ENCODE assay signal across 9 cellular contexts in the genomic region with DNA sequence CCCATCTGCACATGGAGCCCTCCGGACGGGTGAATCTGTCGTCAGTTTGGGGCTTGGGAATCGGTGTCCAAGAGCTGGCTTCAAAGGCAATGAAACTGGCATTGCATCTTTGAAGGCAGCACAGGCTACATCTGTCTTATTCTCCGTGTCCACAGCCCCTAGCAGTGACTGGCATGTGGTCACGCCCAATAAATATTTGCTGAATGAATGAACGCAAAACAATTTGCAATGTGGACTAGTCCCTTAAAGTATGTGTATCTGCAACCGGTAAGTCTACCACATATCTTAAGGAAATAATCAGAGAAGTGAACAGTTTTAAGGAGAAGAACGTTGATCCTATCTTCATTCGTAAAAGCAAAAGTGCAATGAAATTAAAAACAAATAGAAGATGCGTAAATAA. TPM values are rescaled to one million over a fixed set of nuclear protein-coding genes. Genes with fewer than 3 reads are reported as not detected.
A peak's percentile ranks its signal among the peaks of the same experiment; 100 is the strongest.
DNase-seq lines count a peak whose midpoint lies in the region; ATAC-seq and TF ChIP-seq lines count a peak whose summit lies in the region.
"Had no signal": no experiment of that assay in that cellular context is flagged by ENCODE, and none has a peak within 500 bp of the region (broad histone marks: within the 10 kb centered on the region; RNA-seq: fewer than 3 reads in every experiment).

No MANE protein-coding gene starts in this region.

- ATAC-seq in GM18870 (IDR thresholded peaks at IDR 0.05; ENCODE audit: unreplicated experiment): no peak

- H3K9me3 Mint-ChIP-seq in brain: peaks cover 0 to 3% (median 0%) of the 10 kb centered on the region in 5 experiments
- H3K9me3 Mint-ChIP-seq in nephron: no peaks in the 10 kb centered on the region
- H3K9me3 Mint-ChIP-seq: activated naive CD8-positive, alpha-beta T cell treated with anti-CD3 and anti-CD28 coated beads, Interleukin-2, amount 50 U/mL, for 24 hours had no signal

- H3K36me3 Mint-ChIP-seq in brain: no peaks in the 10 kb centered on the region
- H3K36me3 Mint-ChIP-seq in nephron (ENCODE audit: low read depth): no peaks in the 10 kb centered on the region

- TF ChIP-seq POLR2A in lower leg skin (IDR thresholded peaks at IDR 0.05): no peak

- intact Hi-C loops in lower leg skin (cut with DNase I; ENCODE audit: low total_unique reads): no loop called here

- TF ChIP-seq CTCF in C4-2B (conservative IDR thresholded peaks at IDR 0.05) (no peak), LNCaP clone FGC (IDR thresholded peaks at IDR 0.05; ENCODE audit: control insufficient read depth, extremely low read depth, insufficient read depth) (no peak), brain (conservative IDR thresholded peaks at IDR 0.05) (no peak), nephron (IDR thresholded peaks at IDR 0.05; ENCODE audit: unreplicated experiment in 3 of 3) (no peak), lower leg skin (IDR thresholded peaks at IDR 0.05) (no peak), GM20000 (IDR thresholded peaks at IDR 0.05; ENCODE audit: extremely low read depth, missing control alignments) (no peak)

- peaks cover 22% of the 10 kb centered on the region for H3K27me3 Mint-ChIP-seq in brain
- peaks cover 6% of the 10 kb centered on the region for H3K27me3 Mint-ChIP-seq in nephron (ENCODE audit: low read depth)
- H3K27me3 Mint-ChIP-seq: activated naive CD8-positive, alpha-beta T cell treated with anti-CD3 and anti-CD28 coated beads, Interleukin-2, amount 50 U/mL, for 24 hours had no signal

- WGBS in lower leg skin, 2 donors: 28 to 42% methylated on average over 11 of the region's 11 CpGs

- peak overlapping the region; percentile 53 for H3K4me3 ChIP-seq in LNCaP clone FGC (ENCODE audit: low read depth, low read length)
- H3K4me3 ChIP-seq in lower leg skin (ENCODE audit: low read depth, poor library complexity, severe bottlenecking): no peak overlapping the region

- H3K27ac ChIP-seq in C4-2B: peak overlapping the region; percentile 50

- peak overlapping the region; percentile 57 to 88 (median 85) for H3K4me3 Mint-ChIP-seq in brain
- H3K4me3 Mint-ChIP-seq in nephron: peak overlapping the region; percentile 25 to 73 (median 32)

- DNase-seq in LNCaP clone FGC (ENCODE audit: low read depth): no peak
- DNase-seq in ecto neural progenitor cell (ENCODE audit: low spot score): no peak
- no peak for DNase-seq in lower leg skin (ENCODE audit: low spot score in 2 of 2)
- DNase-seq in GM20000 (ENCODE audit: low spot score): no peak

- H3K27ac Mint-ChIP-seq in brain (peak overlapping the region in 1 of 5 experiments; percentile 16), nephron (no peak overlapping the region)

- peaks cover 48% of the 10 kb centered on the region for H3K4me1 Mint-ChIP-seq in brain
- H3K4me1 Mint-ChIP-seq in nephron: peaks cover 52% of the 10 kb centered on the region

RNA-seq across cellular contexts. Expression of gene PMEPA1, which starts 8.0 kb away (rescaled TPM):
- polyA plus RNA-seq in brain (ENCODE audit: insufficient read depth, low read depth, low replicate concordance): 43.8 TPM
- total RNA-seq in lower leg skin: 10 to 100 TPM in 3 of 4 donors, 1 to 10 TPM in 1; 4.3 to 22.1 (median 11.8) TPM
